In the genomic region with DNA sequence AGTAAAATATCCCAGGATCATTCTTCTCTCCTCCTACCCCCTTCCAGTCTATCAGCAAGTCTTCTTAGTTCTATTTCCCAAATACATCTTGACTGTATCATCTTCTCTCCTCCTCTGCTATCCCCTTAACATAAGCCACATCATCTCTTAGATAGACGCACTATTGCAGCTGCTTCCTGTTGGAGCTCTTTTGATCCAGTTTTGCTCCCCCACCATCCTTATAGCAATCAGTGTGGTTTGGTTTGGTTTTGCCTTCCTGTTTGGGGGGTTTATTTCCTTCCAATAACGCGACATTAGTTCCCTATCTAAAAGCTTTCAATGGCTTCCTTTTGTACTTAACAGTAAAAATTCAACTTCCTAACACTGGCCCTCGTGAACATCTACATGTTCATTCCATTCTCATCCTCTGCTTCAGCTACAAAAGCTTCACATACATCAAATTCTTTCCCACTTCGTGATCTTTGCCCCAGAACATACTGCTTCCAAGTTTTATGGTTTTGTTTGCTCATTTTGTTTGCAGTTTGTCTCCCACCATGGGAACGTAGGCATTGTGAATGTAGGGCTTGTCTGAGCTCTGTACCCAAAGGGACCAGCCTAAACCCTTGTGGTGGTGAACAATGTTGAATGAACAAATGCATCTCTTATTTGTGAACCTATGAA, we compare ENCODE assay signal across 23 cellular contexts. TPM values are rescaled to one million over a fixed set of nuclear protein-coding genes. Genes with fewer than 3 reads are reported as not detected.
"Had no signal": no experiment of that assay in that cellular context is flagged by ENCODE, and none has a peak within 500 bp of the region (broad histone marks: within the 10 kb centered on the region; RNA-seq: fewer than 3 reads in every experiment).

No MANE protein-coding gene starts in this region.

- H3K27ac ChIP-seq: left lung, neural progenitor cell, ovary, psoas muscle, right atrium auricular region, upper lobe of left lung, WERI-Rb-1 had no signal

- H3K4me3 ChIP-seq: left lung, lung, neural progenitor cell, ovary, psoas muscle, right atrium auricular region, upper lobe of left lung had no signal

- DNase-seq: activated CD4-positive, CD25-positive, alpha-beta regulatory T cell treated with anti-CD3 and anti-CD28 coated beads, Interleukin-2, amount 50 U/mL, for 72 hours; activated T-cell treated with anti-CD3 and anti-CD28 coated beads, Interleukin-2, amount 50 U/mL, for 24 hours; central memory CD4-positive, alpha-beta T cell; dermis blood vessel endothelial cell; effector memory CD4-positive, alpha-beta T cell; glutamatergic neuron; hippocampal formation; kidney glomerular epithelial cell; left lung; naive thymus-derived CD8-positive, alpha-beta T cell; ovary; psoas muscle; stimulated activated CD4-positive, alpha-beta T cell treated with anti-CD3 and anti-CD28 coated beads, Interleukin-12 subunit alpha, Interleukin-12 subunit beta, amount 100 ng/mL, for 4 hours; stimulated activated CD4-positive, alpha-beta T cell treated with anti-CD3 and anti-CD28 coated beads, Interleukin-4, amount 100 ng/mL, for 4 hours; stimulated activated naive CD8-positive, alpha-beta T cell treated with anti-CD3 and anti-CD28 coated beads, Interleukin-15, Interleukin-2, amounts not matched to agents 100 U/mL and 50 U/mL, for 24 hours; T-helper 17 cell; upper lobe of left lung; WERI-Rb-1 had no signal

- ATAC-seq: activated naive CD4-positive, alpha-beta T cell treated with anti-CD3 and anti-CD28 coated beads, Interleukin-2, amount 50 U/mL, for 72 hours; activated T-helper 17 cell treated with anti-CD3 and anti-CD28 coated beads, Interleukin-2, amount 50 U/mL, for 72 hours; left lung; naive thymus-derived CD8-positive, alpha-beta T cell; psoas muscle; stimulated activated naive CD8-positive, alpha-beta T cell treated with anti-CD3 and anti-CD28 coated beads, Interleukin-15, Interleukin-2, amounts not matched to agents 100 U/mL and 50 U/mL, for 24 hours; T-helper 17 cell had no signal

- H3K27me3 ChIP-seq: left lung, neural progenitor cell, ovary, right atrium auricular region, upper lobe of left lung had no signal

- H3K9me3 ChIP-seq: left lung, ovary, psoas muscle, right atrium auricular region, upper lobe of left lung had no signal

- H3K36me3 ChIP-seq: left lung, neural progenitor cell, ovary, right atrium auricular region, upper lobe of left lung, WERI-Rb-1 had no signal

- H2AFZ ChIP-seq: neural progenitor cell had no signal

- H3K9ac ChIP-seq: neural progenitor cell had no signal

- H3K4me1 ChIP-seq: left lung, neural progenitor cell, psoas muscle, right atrium auricular region, upper lobe of left lung had no signal

- H3K4me2 ChIP-seq: neural progenitor cell had no signal

RNA-seq across cellular contexts. Expression of gene PLXDC2, which starts 33.7 kb away (rescaled TPM):
- total RNA-seq: activated naive CD4-positive, alpha-beta T cell treated with anti-CD3 and anti-CD28 coated beads, Interleukin-2, amount 50 U/mL, for 72 hours; activated T-helper 17 cell treated with anti-CD3 and anti-CD28 coated beads, Interleukin-2, amount 50 U/mL, for 72 hours had no signal
